17 cellular contexts compared by ENCODE assay signal in the genomic region with DNA sequence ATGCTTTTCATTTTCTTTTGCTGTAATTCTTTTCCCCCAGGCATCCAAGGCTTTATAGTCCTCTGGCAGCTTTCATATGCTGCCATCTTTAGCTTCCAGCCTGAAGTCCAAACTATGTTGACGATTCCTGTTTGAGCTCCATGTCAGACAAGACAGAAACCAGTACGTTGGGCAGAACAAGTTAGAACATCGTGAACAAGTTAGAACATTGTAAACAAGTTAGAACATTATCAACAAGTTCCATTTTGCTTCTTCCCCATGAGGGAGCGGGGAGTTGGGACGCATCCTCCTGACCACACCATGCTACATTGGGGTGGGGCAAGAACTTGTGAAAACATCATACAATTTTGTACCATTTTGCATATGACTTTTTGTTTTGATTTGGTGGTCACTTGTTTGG. TPM values are rescaled to one million over a fixed set of nuclear protein-coding genes. Genes with fewer than 3 reads are reported as not detected.
"Had no signal": no experiment of that assay in that cellular context is flagged by ENCODE, and none has a peak within 500 bp of the region (broad histone marks: within the 10 kb centered on the region; RNA-seq: fewer than 3 reads in every experiment).

No MANE protein-coding gene starts in this region.

- H3K4me3 ChIP-seq: gastrocnemius medialis, heart right ventricle, right atrium auricular region, suprapubic skin had no signal

- H3K27ac ChIP-seq: brain microvascular endothelial cell, gastrocnemius medialis, heart right ventricle, right atrium auricular region, suprapubic skin had no signal

- H3K9me3 ChIP-seq: gastrocnemius medialis, suprapubic skin had no signal

- H3K4me1 ChIP-seq: gastrocnemius medialis, suprapubic skin had no signal

- ATAC-seq: gastrocnemius medialis; heart right ventricle; naive thymus-derived CD4-positive, alpha-beta T cell; stimulated activated naive CD8-positive, alpha-beta T cell treated with anti-CD3 and anti-CD28 coated beads, Interleukin-15, Interleukin-2, amounts not matched to agents 100 U/mL and 50 U/mL, for 24 hours had no signal

- H3K27me3 ChIP-seq: brain microvascular endothelial cell, gastrocnemius medialis, right atrium auricular region, suprapubic skin had no signal

- DNase-seq: activated CD4-positive, alpha-beta T cell treated with anti-CD3 and anti-CD28 coated beads, Interleukin-2, amount 50 U/mL, for 1 hour; activated naive CD4-positive, alpha-beta T cell; activated naive CD8-positive, alpha-beta T cell treated with anti-CD3 and anti-CD28 coated beads, Interleukin-2, amount 10 ng/mL, durations not matched to agents 7 days and 5 days; brain microvascular endothelial cell; cerebellar nuclear complex; effector memory CD4-positive, alpha-beta T cell; gastrocnemius medialis; heart right ventricle; naive thymus-derived CD4-positive, alpha-beta T cell; posterior cingulate gyrus; small intestine; stimulated activated naive CD8-positive, alpha-beta T cell treated with anti-CD3 and anti-CD28 coated beads, Interleukin-15, Interleukin-2, amounts not matched to agents 100 U/mL and 50 U/mL, for 24 hours; SW 1271 had no signal

- H3K36me3 ChIP-seq: brain microvascular endothelial cell, gastrocnemius medialis, heart right ventricle, right atrium auricular region, suprapubic skin had no signal

RNA-seq across cellular contexts. Expression of gene B3GAT1, which starts 56.4 kb away (rescaled TPM):
- total RNA-seq: epithelial cell of proximal tubule, lung microvascular endothelial cell had no signal
- polyA plus RNA-seq: naive thymus-derived CD4-positive, alpha-beta T cell had no signal
